1 cellular context compared by ENCODE assay signal in genomic region chr6:43699564-43700186, GRCh38.
TF ChIP-seq lines count a peak whose summit lies in the region.

No MANE protein-coding gene starts in this region.

TF ChIP-seq in HEK293, 187 proteins besides CTCF, POLR2A, EP300 and RAD21 (continued from another document and continues in another):
- TF ChIP-seq, protein P1, sequence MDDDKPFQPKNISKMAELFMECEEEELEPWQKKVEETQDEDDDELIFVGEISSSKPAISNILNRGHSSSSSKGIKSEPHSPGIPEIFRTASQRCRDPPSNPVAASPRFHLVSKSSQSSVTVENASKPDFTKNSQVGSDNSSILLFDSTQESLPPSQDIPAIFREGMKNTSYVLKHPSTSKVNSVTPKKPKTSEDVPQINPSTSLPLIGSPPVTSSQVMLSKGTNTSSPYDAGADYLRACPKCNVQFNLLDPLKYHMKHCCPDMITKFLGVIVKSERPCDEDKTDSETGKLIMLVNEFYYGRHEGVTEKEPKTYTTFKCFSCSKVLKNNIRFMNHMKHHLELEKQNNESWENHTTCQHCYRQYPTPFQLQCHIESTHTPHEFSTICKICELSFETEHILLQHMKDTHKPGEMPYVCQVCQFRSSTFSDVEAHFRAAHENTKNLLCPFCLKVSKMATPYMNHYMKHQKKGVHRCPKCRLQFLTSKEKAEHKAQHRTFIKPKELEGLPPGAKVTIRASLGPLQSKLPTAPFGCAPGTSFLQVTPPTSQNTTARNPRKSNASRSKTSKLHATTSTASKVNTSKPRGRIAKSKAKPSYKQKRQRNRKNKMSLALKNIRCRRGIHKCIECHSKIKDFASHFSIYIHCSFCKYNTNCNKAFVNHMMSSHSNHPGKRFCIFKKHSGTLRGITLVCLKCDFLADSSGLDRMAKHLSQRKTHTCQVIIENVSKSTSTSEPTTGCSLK (tag by site-specific recombination; IDR thresholded peaks at IDR 0.05): no peak
- no peak for TF ChIP-seq TSHZ1 (tag by site-specific recombination; IDR thresholded peaks at IDR 0.05; ENCODE audit: borderline replicate concordance)
- TF ChIP-seq ZFP3 (tag by site-specific recombination; IDR thresholded peaks at IDR 0.05; ENCODE audit: low read depth): no peak
- no peak for TF ChIP-seq ZNF114 (tag by site-specific recombination; IDR thresholded peaks at IDR 0.05)
- no peak for TF ChIP-seq ZNF645 (tag by site-specific recombination; IDR thresholded peaks at IDR 0.05)
- TF ChIP-seq ZNF157 (tag by site-specific recombination; IDR thresholded peaks at IDR 0.05): no peak
- no peak for TF ChIP-seq ZNF16 (tag by site-specific recombination; IDR thresholded peaks at IDR 0.05; ENCODE audit: low read depth)
- 0 out of 2 replicates have a peak, but pooled peaks have one; percentile 37 for TF ChIP-seq ZNF335 (tag by site-specific recombination; conservative IDR thresholded peaks at IDR 0.05)
- no peak for TF ChIP-seq ZNF792 (tag by site-specific recombination; IDR thresholded peaks at IDR 0.05)
- no peak for TF ChIP-seq ZSCAN16 (tag by site-specific recombination; IDR thresholded peaks at IDR 0.05)
- TF ChIP-seq ZNF658 (tag by site-specific recombination; IDR thresholded peaks at IDR 0.05): no peak
- no peak for TF ChIP-seq ZNF324 (tag by site-specific recombination; IDR thresholded peaks at IDR 0.05)
- TF ChIP-seq ZNF239 (tag by site-specific recombination; IDR thresholded peaks at IDR 0.05): no peak
- TF ChIP-seq KLF17 (tag by site-specific recombination; IDR thresholded peaks at IDR 0.05): peak; percentile 76
- TF ChIP-seq, protein P2, sequence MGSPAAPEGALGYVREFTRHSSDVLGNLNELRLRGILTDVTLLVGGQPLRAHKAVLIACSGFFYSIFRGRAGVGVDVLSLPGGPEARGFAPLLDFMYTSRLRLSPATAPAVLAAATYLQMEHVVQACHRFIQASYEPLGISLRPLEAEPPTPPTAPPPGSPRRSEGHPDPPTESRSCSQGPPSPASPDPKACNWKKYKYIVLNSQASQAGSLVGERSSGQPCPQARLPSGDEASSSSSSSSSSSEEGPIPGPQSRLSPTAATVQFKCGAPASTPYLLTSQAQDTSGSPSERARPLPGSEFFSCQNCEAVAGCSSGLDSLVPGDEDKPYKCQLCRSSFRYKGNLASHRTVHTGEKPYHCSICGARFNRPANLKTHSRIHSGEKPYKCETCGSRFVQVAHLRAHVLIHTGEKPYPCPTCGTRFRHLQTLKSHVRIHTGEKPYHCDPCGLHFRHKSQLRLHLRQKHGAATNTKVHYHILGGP (tag by site-specific recombination; IDR thresholded peaks at IDR 0.05): no peak
- no peak for TF ChIP-seq ZNF561 (tag by site-specific recombination; IDR thresholded peaks at IDR 0.05; ENCODE audit: borderline replicate concordance)
- TF ChIP-seq ZBTB17 (tag by site-specific recombination; IDR thresholded peaks at IDR 0.05): peak; percentile 32; the same call in 1 of the 2 replicates
- no peak for TF ChIP-seq ZNF473 (tag by site-specific recombination; IDR thresholded peaks at IDR 0.05)
- peak; percentile 70; the same call in 1 of the 2 replicates for TF ChIP-seq ZBTB48 (tag by site-specific recombination; IDR thresholded peaks at IDR 0.05)
- no peak for TF ChIP-seq HOXD13 (CRISPR knock-in tag; IDR thresholded peaks at IDR 0.05; ENCODE audit: borderline replicate concordance)
- TF ChIP-seq ZNF501 (tag by site-specific recombination; IDR thresholded peaks at IDR 0.05): no peak
- peak; percentile 94 for TF ChIP-seq ZIC2 (tag by site-specific recombination; IDR thresholded peaks at IDR 0.05)
- TF ChIP-seq ZNF138 (tag by site-specific recombination; IDR thresholded peaks at IDR 0.05; ENCODE audit: borderline replicate concordance): no peak
- no peak for TF ChIP-seq ZNF626 (tag by site-specific recombination; IDR thresholded peaks at IDR 0.05)
- TF ChIP-seq ZNF112 (tag by site-specific recombination; IDR thresholded peaks at IDR 0.05): no peak
- no peak for TF ChIP-seq ZNF121 (tag by site-specific recombination; IDR thresholded peaks at IDR 0.05)
- peak; percentile 76 for TF ChIP-seq ZNF366 (tag by site-specific recombination; conservative IDR thresholded peaks at IDR 0.05)
- no peak for TF ChIP-seq ZNF23 (tag by site-specific recombination; IDR thresholded peaks at IDR 0.05; ENCODE audit: borderline replicate concordance)
- TF ChIP-seq ZNF19 (tag by site-specific recombination; IDR thresholded peaks at IDR 0.05; ENCODE audit: low read depth): no peak
- TF ChIP-seq ZSCAN30 (tag by site-specific recombination; IDR thresholded peaks at IDR 0.05): no peak
- TF ChIP-seq TRIM28 (IDR thresholded peaks at IDR 0.05; ENCODE audit: borderline replicate concordance, low read length): no peak
- TF ChIP-seq ZNF529 (tag by site-specific recombination; IDR thresholded peaks at IDR 0.05; ENCODE audit: insufficient replicate concordance): no peak
- TF ChIP-seq REPIN1 (tag by site-specific recombination; IDR thresholded peaks at IDR 0.05; ENCODE audit: low read depth): no peak
- no peak for TF ChIP-seq ZNF433 (tag by site-specific recombination; IDR thresholded peaks at IDR 0.05; ENCODE audit: low read depth)
- TF ChIP-seq ZNF398 (tag by site-specific recombination; IDR thresholded peaks at IDR 0.05): peak; percentile 93
- TF ChIP-seq FEZF1 (tag by site-specific recombination; IDR thresholded peaks at IDR 0.05): peak; percentile 32
- no peak for TF ChIP-seq ZNF37A (tag by site-specific recombination; IDR thresholded peaks at IDR 0.05)
- TF ChIP-seq ZNF571 (tag by site-specific recombination; IDR thresholded peaks at IDR 0.05): no peak
- no peak for TF ChIP-seq ZNF585B (tag by site-specific recombination; IDR thresholded peaks at IDR 0.05)
- no peak for TF ChIP-seq RBAK (tag by site-specific recombination; IDR thresholded peaks at IDR 0.05)
- no peak for TF ChIP-seq ZNF530 (tag by site-specific recombination; IDR thresholded peaks at IDR 0.05; ENCODE audit: low read depth)
- TF ChIP-seq, protein P3, sequence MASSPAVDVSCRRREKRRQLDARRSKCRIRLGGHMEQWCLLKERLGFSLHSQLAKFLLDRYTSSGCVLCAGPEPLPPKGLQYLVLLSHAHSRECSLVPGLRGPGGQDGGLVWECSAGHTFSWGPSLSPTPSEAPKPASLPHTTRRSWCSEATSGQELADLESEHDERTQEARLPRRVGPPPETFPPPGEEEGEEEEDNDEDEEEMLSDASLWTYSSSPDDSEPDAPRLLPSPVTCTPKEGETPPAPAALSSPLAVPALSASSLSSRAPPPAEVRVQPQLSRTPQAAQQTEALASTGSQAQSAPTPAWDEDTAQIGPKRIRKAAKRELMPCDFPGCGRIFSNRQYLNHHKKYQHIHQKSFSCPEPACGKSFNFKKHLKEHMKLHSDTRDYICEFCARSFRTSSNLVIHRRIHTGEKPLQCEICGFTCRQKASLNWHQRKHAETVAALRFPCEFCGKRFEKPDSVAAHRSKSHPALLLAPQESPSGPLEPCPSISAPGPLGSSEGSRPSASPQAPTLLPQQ (tag by site-specific recombination; IDR thresholded peaks at IDR 0.05): no peak
- no peak for TF ChIP-seq ZNF677 (tag by site-specific recombination; IDR thresholded peaks at IDR 0.05)
- TF ChIP-seq ZNF600 (tag by site-specific recombination; IDR thresholded peaks at IDR 0.05): no peak
- TF ChIP-seq, protein P4, sequence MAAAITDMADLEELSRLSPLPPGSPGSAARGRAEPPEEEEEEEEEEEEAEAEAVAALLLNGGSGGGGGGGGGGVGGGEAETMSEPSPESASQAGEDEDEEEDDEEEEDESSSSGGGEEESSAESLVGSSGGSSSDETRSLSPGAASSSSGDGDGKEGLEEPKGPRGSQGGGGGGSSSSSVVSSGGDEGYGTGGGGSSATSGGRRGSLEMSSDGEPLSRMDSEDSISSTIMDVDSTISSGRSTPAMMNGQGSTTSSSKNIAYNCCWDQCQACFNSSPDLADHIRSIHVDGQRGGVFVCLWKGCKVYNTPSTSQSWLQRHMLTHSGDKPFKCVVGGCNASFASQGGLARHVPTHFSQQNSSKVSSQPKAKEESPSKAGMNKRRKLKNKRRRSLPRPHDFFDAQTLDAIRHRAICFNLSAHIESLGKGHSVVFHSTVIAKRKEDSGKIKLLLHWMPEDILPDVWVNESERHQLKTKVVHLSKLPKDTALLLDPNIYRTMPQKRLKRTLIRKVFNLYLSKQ (tag by site-specific recombination; IDR thresholded peaks at IDR 0.05; ENCODE audit: borderline replicate concordance): no peak
- TF ChIP-seq ZNF670 (tag by site-specific recombination; IDR thresholded peaks at IDR 0.05; ENCODE audit: low read depth): no peak
- TF ChIP-seq ZNF362 (tag by site-specific recombination; IDR thresholded peaks at IDR 0.05): no peak
- TF ChIP-seq ZNF354C (tag by site-specific recombination; IDR thresholded peaks at IDR 0.05; ENCODE audit: borderline replicate concordance, low read depth): no peak
- no peak for TF ChIP-seq ZNF510 (tag by site-specific recombination; IDR thresholded peaks at IDR 0.05; ENCODE audit: insufficient replicate concordance)
- TF ChIP-seq ZNF10 (tag by site-specific recombination; IDR thresholded peaks at IDR 0.05): no peak
- TF ChIP-seq ZNF623 (tag by site-specific recombination; IDR thresholded peaks at IDR 0.05): no peak
- peak; percentile 22; the same call in 1 of the 2 replicates for TF ChIP-seq ZNF76 (tag by site-specific recombination; IDR thresholded peaks at IDR 0.05; ENCODE audit: borderline replicate concordance, low read depth)
- no peak for TF ChIP-seq ZNF654 (tag by site-specific recombination; IDR thresholded peaks at IDR 0.05; ENCODE audit: low read depth)
- TF ChIP-seq MEIS1 (CRISPR knock-in tag; IDR thresholded peaks at IDR 0.05; ENCODE audit: borderline replicate concordance): no peak
